Comparison of ENCODE assay signal across 25 cellular contexts in genomic region chr6:134902074-134902861, GRCh38. TPM values are rescaled to one million over a fixed set of nuclear protein-coding genes. Genes with fewer than 3 reads are reported as not detected.
DNase-seq lines count a peak whose midpoint lies in the region; ATAC-seq, FAIRE-seq and TF ChIP-seq lines count a peak whose summit lies in the region.
"Had no signal": no experiment of that assay in that cellular context is flagged by ENCODE, and none has a peak within 500 bp of the region (broad histone marks: within the 10 kb centered on the region; RNA-seq: fewer than 3 reads in every experiment).

No MANE protein-coding gene starts in this region.

- H3K27ac ChIP-seq in H9 (ENCODE audit: insufficient read length, low read depth, low read length) (no peak overlapping the region), keratinocyte (ENCODE audit: control insufficient read depth, insufficient read depth, low read length) (no peak overlapping the region), psoas muscle (peak overlapping the region; percentile 25), A673 (ENCODE audit: low read depth, low read length, poor library complexity, severe bottlenecking) (no peak overlapping the region)
- H3K27ac ChIP-seq: BLaER1 treated with 17β-estradiol and CSF1 and Interleukin-3, amounts not matched to agents 10 nM and 100 nM; WERI-Rb-1 had no signal

- H3K4me3 Mint-ChIP-seq in H9, result no peak overlapping the region
- no peak overlapping the region for H3K4me3 Mint-ChIP-seq in stimulated activated naive CD8-positive, alpha-beta T cell treated with anti-CD3 and anti-CD28 coated beads, Interleukin-15, amount 100 ng/mL, for 72 hours
- H3K4me3 Mint-ChIP-seq: activated CD4-positive, alpha-beta memory T cell treated with anti-CD3 and anti-CD28 coated beads for 36 hours; activated naive CD8-positive, alpha-beta T cell treated with anti-CD3 and anti-CD28 coated beads for 36 hours had no signal

- H3T11ph ChIP-seq in H9 (ENCODE audit: low read length), result no peak overlapping the region

- FAIRE-seq in keratinocyte (lab: Jason Lieb, UNC), result no peak
- FAIRE-seq: frontal cortex had no signal

- H3K23ac ChIP-seq in H9 (ENCODE audit: insufficient read length, low read depth, low read length), result no peak overlapping the region

- H2AK5ac ChIP-seq in H9 (ENCODE audit: insufficient read length, low read length), result no peak overlapping the region

- H3K23me2 ChIP-seq in H9 (ENCODE audit: insufficient read length, low read depth, low read length, poor library complexity, severe bottlenecking), result no peaks in the 10 kb centered on the region

- ATAC-seq in psoas muscle (peak; percentile 15 to 57 (median 42)), HG03469 (IDR thresholded peaks at IDR 0.05; ENCODE audit: unreplicated experiment) (no peak)
- no peak for ATAC-seq in stimulated activated naive CD8-positive, alpha-beta T cell treated with anti-CD3 and anti-CD28 coated beads, Interleukin-15, amount 100 ng/mL, for 72 hours

- no peak overlapping the region for H2BK20ac ChIP-seq in H9 (ENCODE audit: low read depth, low read length, poor library complexity, severe bottlenecking)

- peaks cover 3% of the 10 kb centered on the region in 2 experiments; a peak in 2 of 4 replicates for H3K4me1 Mint-ChIP-seq in H9
- H3K4me1 Mint-ChIP-seq in stimulated activated naive CD8-positive, alpha-beta T cell treated with anti-CD3 and anti-CD28 coated beads, Interleukin-15, amount 100 ng/mL, for 72 hours, result no peaks in the 10 kb centered on the region
- H3K4me1 Mint-ChIP-seq: activated naive CD8-positive, alpha-beta T cell treated with anti-CD3 and anti-CD28 coated beads for 36 hours had no signal

- POLR2A ChIA-PET in A673 (lab: Charles Lee; ENCODE audit: low non-redundant PET), result no interaction called here

- H2BK15ac ChIP-seq in H9 (ENCODE audit: low read depth, low read length), result no peak overlapping the region

- no peak overlapping the region for H2BK5ac ChIP-seq in H9 (ENCODE audit: insufficient read length, low read length)

- no peak overlapping the region for H3K9ac ChIP-seq in H9 (ENCODE audit: extremely low read depth, insufficient read length, low read length)
- H3K9ac ChIP-seq in keratinocyte (ENCODE audit: control insufficient read depth, extremely low read depth, insufficient read depth, low read length), result no peak overlapping the region
- H3K9ac ChIP-seq: BLaER1 treated with 17β-estradiol and CSF1 and Interleukin-3, amounts not matched to agents 10 nM and 100 nM had no signal

- H3K36me3 Mint-ChIP-seq in H9 (ENCODE audit: insufficient read depth in 1 of 3, low read depth in 3 of 3), result no peaks in the 10 kb centered on the region; a peak in 3 of 7 replicates
- H3K36me3 Mint-ChIP-seq: activated CD4-positive, alpha-beta memory T cell treated with anti-CD3 and anti-CD28 coated beads for 36 hours; activated naive CD8-positive, alpha-beta T cell treated with anti-CD3 and anti-CD28 coated beads for 36 hours had no signal

- no peak overlapping the region for H3K4ac ChIP-seq in H9 (ENCODE audit: low read depth, low read length)

- no peaks in the 10 kb centered on the region for H3K79me1 ChIP-seq in H9 (ENCODE audit: insufficient read depth, low read depth, low read length, poor library complexity, severe bottlenecking)

- no peak overlapping the region for H4K8ac ChIP-seq in H9 (replicated peaks; ENCODE audit: insufficient read length, low read depth, low read length)

- peak overlapping the region in 2 of 3 experiments; percentile 11 to 66; a peak in 1 of 7 replicates for H3K27ac Mint-ChIP-seq in H9
- no peak overlapping the region for H3K27ac Mint-ChIP-seq in stimulated activated naive CD8-positive, alpha-beta T cell treated with anti-CD3 and anti-CD28 coated beads, Interleukin-15, amount 100 ng/mL, for 72 hours
- H3K27ac Mint-ChIP-seq: activated CD4-positive, alpha-beta memory T cell treated with anti-CD3 and anti-CD28 coated beads for 36 hours; activated naive CD8-positive, alpha-beta T cell treated with anti-CD3 and anti-CD28 coated beads for 36 hours; activated T-helper 2 cell treated with anti-CD3 and anti-CD28 coated beads, Interferon-gamma antibody, Interleukin-2, Interleukin-4, amounts not matched to agents 10 μg/mL and 5 μg/mL and 100 μg/mL, durations not matched to agents 14 hours and 24 hours and 36 hours had no signal

- H3K79me2 ChIP-seq in H9 (ENCODE audit: insufficient read depth, low read length) (no peaks in the 10 kb centered on the region), keratinocyte (ENCODE audit: control insufficient read depth, insufficient read depth, low read length) (no peaks in the 10 kb centered on the region)

- H3K18ac ChIP-seq in H9 (ENCODE audit: insufficient read length, low read depth, low read length), result no peak overlapping the region

- no TSS peak for BruUV-seq in A673 (replicated peaks; lab: Mats Ljungman, UMichigan)

- intact Hi-C loops in psoas muscle (cut with DNase I) (no loop called here), A673 (cut with micrococcal nuclease; ENCODE audit: unreplicated experiment) (no loop called here)

- no peaks in the 10 kb centered on the region for H3K36me3 ChIP-seq in keratinocyte (ENCODE audit: control insufficient read depth in 2 of 2, extremely low read depth in 1 of 2, insufficient read depth in 2 of 2, low read length in 2 of 2)
- H3K36me3 ChIP-seq in psoas muscle (ENCODE audit: insufficient read depth in 1 of 2, low read depth in 1 of 2), result no peaks in the 10 kb centered on the region
- no peaks in the 10 kb centered on the region for H3K36me3 ChIP-seq in A673 (ENCODE audit: insufficient read depth, low read length, poor library complexity, severe bottlenecking)
- H3K36me3 ChIP-seq: BLaER1 treated with 17β-estradiol and CSF1 and Interleukin-3, amounts not matched to agents 10 nM and 100 nM; HAP-1; WERI-Rb-1 had no signal

- no peak overlapping the region for H4K91ac ChIP-seq in H9 (ENCODE audit: insufficient read length, low read depth, low read length)

- TF ChIP-seq CTCF in H9 (conservative IDR thresholded peaks at IDR 0.05), result no peak
- TF ChIP-seq CTCF in keratinocyte (optimal IDR thresholded peaks at IDR 0.05 in 1 of 3, IDR thresholded peaks at IDR 0.05 in 1 of 3, conservative IDR thresholded peaks at IDR 0.05 in 1 of 3; ENCODE audit: extremely low read depth in 1 of 3, insufficient read depth in 2 of 3, low read length in 3 of 3), result no peak
- no peak for TF ChIP-seq CTCF in psoas muscle (IDR thresholded peaks at IDR 0.05)
- no peak for TF ChIP-seq CTCF in A673 (conservative IDR thresholded peaks at IDR 0.05; ENCODE audit: low read depth, low read length)

- dilution Hi-C loops in keratinocyte (cut with MboI; ENCODE audit: extremely low pct_ligation_motif_present, low sequenced_read_pairs), result no loop called here

- no peaks in the 10 kb centered on the region for H3K9me1 ChIP-seq in keratinocyte (ENCODE audit: control insufficient read depth, extremely low read depth, insufficient read depth, low read length)

- H3K4me1 ChIP-seq in H9 (ENCODE audit: insufficient read depth, low read length), result no peaks in the 10 kb centered on the region
- H3K4me1 ChIP-seq in keratinocyte (ENCODE audit: control insufficient read depth, extremely low read depth, insufficient read depth, low read length), result no peaks in the 10 kb centered on the region
- H3K4me1 ChIP-seq in psoas muscle, result no peaks in the 10 kb centered on the region
- no peaks in the 10 kb centered on the region for H3K4me1 ChIP-seq in A673 (ENCODE audit: insufficient read depth, low read length, poor library complexity, severe bottlenecking)
- H3K4me1 ChIP-seq: Caco-2, HAP-1 had no signal

- H2AFZ ChIP-seq in H9 (ENCODE audit: low read length) (no peak overlapping the region), keratinocyte (ENCODE audit: control insufficient read depth, low read length) (peak overlapping the region; percentile 36)

- DNase-seq in H9 (no peak), amniotic epithelial cell (ENCODE audit: low read depth) (peak; percentile 74), keratinocyte (ENCODE audit: low read depth, low spot score) (no peak), psoas muscle (no peak), A673 (ENCODE audit: low spot score) (no peak), retina (no peak)
- no peak for DNase-seq in stimulated activated naive CD8-positive, alpha-beta T cell treated with anti-CD3 and anti-CD28 coated beads, Interleukin-15, amount 100 ng/mL, for 72 hours
- DNase-seq: activated CD4-positive, alpha-beta memory T cell treated with anti-CD3 and anti-CD28 coated beads for 36 hours; activated CD8-positive, alpha-beta memory T cell treated with anti-CD3 and anti-CD28 coated beads, Interleukin-2, amount 50 U/mL, for 48 hours; activated naive CD8-positive, alpha-beta T cell treated with anti-CD3 and anti-CD28 coated beads for 36 hours; Caco-2; cerebellar nuclear complex; DMS79 treated with DMSO at 0.1 percent for 48 hours; hypothalamus; NCI-H1694; NCI-H2171; NCI-H524 treated with DMSO at 0.1 percent for 48 hours; RPMI8226; T-helper 9 cell; WERI-Rb-1 had no signal

- CTCF ChIA-PET in A673 (lab: Charles Lee), result no interaction called here

- H3K56ac ChIP-seq in H9 (ENCODE audit: insufficient read length, low read depth, low read length), result no peak overlapping the region

- H4K5ac ChIP-seq in H9 (ENCODE audit: insufficient read length, low read depth, low read length), result no peak overlapping the region

- H3K4me2 ChIP-seq in H9 (ENCODE audit: insufficient read depth, insufficient read length, low read length) (no peak overlapping the region), keratinocyte (ENCODE audit: control insufficient read depth, extremely low read depth, insufficient read depth, low read depth, low read length) (no peak overlapping the region)
- H3K4me2 ChIP-seq: BLaER1 treated with 17β-estradiol and CSF1 and Interleukin-3, amounts not matched to agents 10 nM and 100 nM had no signal

- no peak overlapping the region for H3K14ac ChIP-seq in H9 (ENCODE audit: insufficient read depth, low read length)

- H2BK120ac ChIP-seq in H9 (ENCODE audit: low read depth, low read length, poor library complexity, severe bottlenecking), result no peak overlapping the region

- peaks cover 0 to 3% of the 10 kb centered on the region in 2 experiments; a peak in 1 of 5 replicates for H3K9me3 Mint-ChIP-seq in H9
- H3K9me3 Mint-ChIP-seq in stimulated activated naive CD8-positive, alpha-beta T cell treated with anti-CD3 and anti-CD28 coated beads, Interleukin-15, amount 100 ng/mL, for 72 hours, result no peaks in the 10 kb centered on the region
- H3K9me3 Mint-ChIP-seq: activated CD4-positive, alpha-beta memory T cell treated with anti-CD3 and anti-CD28 coated beads for 36 hours; activated naive CD8-positive, alpha-beta T cell treated with anti-CD3 and anti-CD28 coated beads for 36 hours; activated T-helper 2 cell treated with anti-CD3 and anti-CD28 coated beads, Interferon-gamma antibody, Interleukin-2, Interleukin-4, amounts not matched to agents 10 μg/mL and 5 μg/mL and 100 μg/mL, durations not matched to agents 14 hours and 24 hours and 36 hours had no signal

- no peaks in the 10 kb centered on the region for H3K27me3 Mint-ChIP-seq in H9 (ENCODE audit: low read depth)
- H3K27me3 Mint-ChIP-seq in stimulated activated naive CD8-positive, alpha-beta T cell treated with anti-CD3 and anti-CD28 coated beads, Interleukin-15, amount 100 ng/mL, for 72 hours, result no peaks in the 10 kb centered on the region
- H3K27me3 Mint-ChIP-seq: activated CD4-positive, alpha-beta memory T cell treated with anti-CD3 and anti-CD28 coated beads for 36 hours; activated naive CD8-positive, alpha-beta T cell treated with anti-CD3 and anti-CD28 coated beads for 36 hours had no signal

- H4K20me1 ChIP-seq in H9 (ENCODE audit: control insufficient read depth, insufficient read depth, insufficient read length) (no peaks in the 10 kb centered on the region), keratinocyte (ENCODE audit: control insufficient read depth, extremely low read depth, insufficient read depth, low read length) (no peaks in the 10 kb centered on the region)
- H4K20me1 ChIP-seq: BLaER1 treated with 17β-estradiol and CSF1 and Interleukin-3, amounts not matched to agents 10 nM and 100 nM had no signal

- H3K4me3 ChIP-seq in keratinocyte (ENCODE audit: control insufficient read depth in 2 of 3, extremely low read depth in 1 of 3, insufficient read depth in 2 of 3, low read depth in 1 of 3, low read length in 3 of 3), result no peak overlapping the region
- H3K4me3 ChIP-seq in psoas muscle, result no peak overlapping the region
- no peak overlapping the region for H3K4me3 ChIP-seq in A673 (ENCODE audit: low read depth, low read length, poor library complexity, severe bottlenecking)
- H3K4me3 ChIP-seq: BLaER1 treated with 17β-estradiol and CSF1 and Interleukin-3, amounts not matched to agents 10 nM and 100 nM; HAP-1 had no signal

- H2BK12ac ChIP-seq in H9 (ENCODE audit: insufficient read length, low read depth, low read length), result no peak overlapping the region

- no CpG with 5 or more reads among the region's 9 CpGs for WGBS in H9 (ENCODE audit: extremely low coverage, insufficient read length, low lambda C conversion rate)
- WGBS in psoas muscle, 3 donors, result 79 to 84% (median 82%) methylated on average over 9 of the region's 9 CpGs

- H3K9me3 ChIP-seq in H9 (ENCODE audit: control insufficient read depth, low read depth, low read length) (no peaks in the 10 kb centered on the region), keratinocyte (ENCODE audit: control insufficient read depth, low read depth, low read length) (no peaks in the 10 kb centered on the region), psoas muscle (no peaks in the 10 kb centered on the region), A673 (ENCODE audit: low read depth, low read length, poor library complexity, severe bottlenecking) (no peaks in the 10 kb centered on the region)
- H3K9me3 ChIP-seq: Caco-2, HAP-1 had no signal

- H3K27me3 ChIP-seq in H9 (ENCODE audit: insufficient read depth, low read length), result no peaks in the 10 kb centered on the region
- no peaks in the 10 kb centered on the region for H3K27me3 ChIP-seq in keratinocyte (ENCODE audit: control insufficient read depth, extremely low read depth, insufficient read depth, low read length)
- H3K27me3 ChIP-seq in psoas muscle (ENCODE audit: insufficient read depth in 3 of 3, low read length in 2 of 3), result no peaks in the 10 kb centered on the region
- H3K27me3 ChIP-seq in A673 (replicated peaks; ENCODE audit: insufficient read depth, low read depth, low read length, poor library complexity), result no peaks in the 10 kb centered on the region
- H3K27me3 ChIP-seq: BLaER1 treated with 17β-estradiol and CSF1 and Interleukin-3, amounts not matched to agents 10 nM and 100 nM had no signal

RNA-seq across cellular contexts. Expression of gene ALDH8A1, which starts 47.6 kb away (rescaled TPM):
- 0.24 TPM in 1 of 2 replicates, not detected in the other for total RNA-seq in H9 (2021)
- 0.15 to 0.66 TPM (median 0.62 TPM) in 3 replicates for polyA plus RNA-seq in keratinocyte
- polyA plus RNA-seq in keratinocyte (2011; ENCODE audit: low read depth), result 0.69 TPM
- 0.13 and 0.21 TPM in 2 replicates for polyA plus RNA-seq in keratinocyte (2011; cell fraction: cytosol; rRNA removed)
- polyA plus RNA-seq in keratinocyte (2011; cell fraction: nucleus; rRNA removed), result 2.2 and 3.7 TPM in 2 replicates
- polyA plus RNA-seq in keratinocyte (2012; ENCODE audit: low replicate concordance), result 0.08 and 2.6 TPM in 2 replicates
- 0.69 to 8.5 TPM (median 1.7 TPM) in 3 replicates for polyA minus RNA-seq in keratinocyte
- not detected for polyA minus RNA-seq in keratinocyte (2011; cell fraction: cytosol; rRNA and poly(A)+ RNA removed)
- polyA minus RNA-seq in keratinocyte (2011; cell fraction: nucleus; rRNA and poly(A)+ RNA removed), result 9.6 and 10.5 TPM in 2 replicates
- total RNA-seq in psoas muscle, result under 1 TPM in 3 of 4 donors, not detected in 1; 0.13 to 0.59 (median 0.40) TPM
- under 1 TPM; 0.44 to 0.97 (median 0.49) TPM for polyA plus RNA-seq in psoas muscle
- total RNA-seq in A673 (2021), result 0.45 and 0.76 TPM in 2 replicates

Comparison
In these comparisons a context has a peak if more than half of its experiments do, and no peak if none do; other contexts are left out.
1. H3K27ac Mint-ChIP-seq: peak in H9 (2 of 3); none in stimulated activated naive CD8-positive, alpha-beta T cell treated with anti-CD3 and anti-CD28 coated beads, Interleukin-15, amount 100 ng/mL, for 72 hours (0 of 2).
2. ATAC-seq: peak in psoas muscle (4 of 4); none in stimulated activated naive CD8-positive, alpha-beta T cell treated with anti-CD3 and anti-CD28 coated beads, Interleukin-15, amount 100 ng/mL, for 72 hours (single experiment) and HG03469 (single experiment).